In genomic region chr1:245023222-245023621, GRCh38 we compare ENCODE assay signal across 8 cellular contexts.
"Had no signal": no experiment of that assay in that cellular context is flagged by ENCODE, and none has a peak within 500 bp of the region (broad histone marks: within the 10 kb centered on the region; RNA-seq: fewer than 3 reads in every experiment).

No MANE protein-coding gene starts in this region.

- H3K4me3 ChIP-seq: GM12878 had no signal

- DNase-seq: GDM1, GF-D8 had no signal

- ATAC-seq: GM12878 had no signal

- FAIRE-seq: G401.6, GM12878, GM12891, GM12892, GM18507, GM19239 had no signal
